ENCODE assay signal across 9 cellular contexts in genomic region chr13:36344173-36344572, GRCh38. TPM values are rescaled to one million over a fixed set of nuclear protein-coding genes. Genes with fewer than 3 reads are reported as not detected.
DNase-seq lines count a peak whose midpoint lies in the region; ATAC-seq and TF ChIP-seq lines count a peak whose summit lies in the region.
"Had no signal": no experiment of that assay in that cellular context is flagged by ENCODE, and none has a peak within 500 bp of the region (broad histone marks: within the 10 kb centered on the region; RNA-seq: fewer than 3 reads in every experiment).

No MANE protein-coding gene starts in this region.

- H3K4me3 Mint-ChIP-seq in progenitor cell of endocrine pancreas (ENCODE audit: low read depth), result peak overlapping the region; percentile 93

- intact Hi-C loops in left cardiac atrium (cut with DNase I), result no loop called here

- H3K27me3 Mint-ChIP-seq in progenitor cell of endocrine pancreas, result peaks cover 23% of the 10 kb centered on the region

- peaks cover 16% of the 10 kb centered on the region for H3K4me1 Mint-ChIP-seq in progenitor cell of endocrine pancreas (ENCODE audit: low read depth)

- H3K27ac Mint-ChIP-seq in progenitor cell of endocrine pancreas, result peak overlapping the region; percentile 99

- ATAC-seq in HG02588 (IDR thresholded peaks at IDR 0.05; ENCODE audit: unreplicated experiment), result no peak
- no peak for ATAC-seq in GM21381 (IDR thresholded peaks at IDR 0.05; ENCODE audit: unreplicated experiment)
- ATAC-seq in left cardiac atrium, result no peak
- ATAC-seq in GM18858 (IDR thresholded peaks at IDR 0.05; ENCODE audit: unreplicated experiment), result no peak

- H3K36me3 Mint-ChIP-seq in progenitor cell of endocrine pancreas (ENCODE audit: insufficient read depth), result no peaks in the 10 kb centered on the region

- DNase-seq in EL (peak; percentile 52), OCI-M1 (lab: John Stamatoyannopoulos, UW) (peak; percentile 67), epithelial cell of esophagus (ENCODE audit: low read depth) (peak; percentile 64), progenitor cell of endocrine pancreas (ENCODE audit: low spot score, unreplicated experiment) (no peak), left cardiac atrium (no peak)
- DNase-seq: amygdala had no signal

- H3K4me3 ChIP-seq in epithelial cell of esophagus (ENCODE audit: low read length), result no peak overlapping the region

- TF ChIP-seq CTCF in epithelial cell of esophagus (IDR thresholded peaks at IDR 0.05; ENCODE audit: insufficient read depth, low read depth, low read length, missing control alignments) (no peak), progenitor cell of endocrine pancreas (IDR thresholded peaks at IDR 0.05; ENCODE audit: unreplicated experiment) (no peak)

- no peaks in the 10 kb centered on the region for H3K9me3 Mint-ChIP-seq in progenitor cell of endocrine pancreas (ENCODE audit: low read depth)

RNA-seq across cellular contexts. Expression of gene SPART, which starts 2.0 kb away (rescaled TPM):
- total RNA-seq in progenitor cell of endocrine pancreas, result 73.4 and 76.5 TPM in 2 replicates
- 10 to 100 TPM; 45.3 to 49.4 TPM for total RNA-seq in left cardiac atrium

RNA-seq across cellular contexts. Expression of gene CCDC169, which starts 46.6 kb away (rescaled TPM):
- total RNA-seq in progenitor cell of endocrine pancreas, result 5.8 and 6.5 TPM in 2 replicates
- total RNA-seq in left cardiac atrium, result 1 to 10 TPM in 1 of 2 donors, under 1 TPM in 1; 0.68 to 1.8 TPM

Comparison
In these comparisons a context has a peak if more than half of its experiments do, and no peak if none do; other contexts are left out.
1. DNase-seq: peak in EL (single experiment), OCI-M1 (single experiment) and epithelial cell of esophagus (single experiment); none in progenitor cell of endocrine pancreas (single experiment) and left cardiac atrium (single experiment).